Comparison of ENCODE assay signal across 1 cellular context in the genomic region with DNA sequence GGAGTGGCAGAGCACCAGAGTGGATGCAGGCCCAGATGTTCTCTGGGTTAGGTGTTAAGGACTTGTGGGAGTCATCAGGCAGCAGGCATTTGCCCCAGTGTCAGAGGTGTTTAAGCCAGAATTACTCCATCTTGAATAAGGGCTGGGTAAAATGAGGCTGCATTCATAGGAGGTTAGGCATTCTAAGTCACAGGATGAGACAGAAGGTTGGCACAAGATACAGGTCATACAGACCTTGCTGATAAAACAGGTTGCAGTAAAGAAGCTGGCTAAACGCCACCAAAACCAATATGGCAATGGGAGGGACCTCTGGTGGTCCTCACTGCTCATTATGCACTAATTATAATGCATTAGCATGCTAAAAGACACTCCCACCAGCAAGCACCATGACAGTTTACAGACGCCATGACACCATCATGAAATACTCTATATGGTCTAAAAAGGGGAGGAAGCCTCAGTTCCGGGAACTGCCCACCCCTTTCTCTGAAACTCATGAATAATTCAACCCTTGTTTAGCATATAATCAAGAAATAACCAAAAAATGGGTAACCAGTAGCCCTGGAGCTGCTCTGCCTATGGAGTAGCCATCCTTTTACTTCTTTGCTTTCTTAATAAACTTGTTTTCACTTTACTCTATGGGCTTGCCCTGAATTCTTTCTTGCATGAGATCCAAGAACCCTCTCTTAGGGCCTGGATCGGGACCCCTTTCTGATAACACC.
TF ChIP-seq lines count a peak whose summit lies in the region.

No MANE protein-coding gene starts in this region.

TF ChIP-seq in GM23338, 12 proteins besides CTCF, POLR2A, EP300 and RAD21:
- TF ChIP-seq CREB1 (CRISPR knock-in tag; IDR thresholded peaks at IDR 0.05; ENCODE audit: low read depth), result no peak
- no peak for TF ChIP-seq REST (IDR thresholded peaks at IDR 0.05; ENCODE audit: unreplicated experiment)
- no peak for TF ChIP-seq EZH2phosphoT487 (IDR thresholded peaks at IDR 0.05; ENCODE audit: unreplicated experiment)
- no peak for TF ChIP-seq ZNF331 (CRISPR knock-in tag; IDR thresholded peaks at IDR 0.05; ENCODE audit: low read depth)
TF ChIP-seq in GM23338: peak in this region for 0.
